In the genomic region with DNA sequence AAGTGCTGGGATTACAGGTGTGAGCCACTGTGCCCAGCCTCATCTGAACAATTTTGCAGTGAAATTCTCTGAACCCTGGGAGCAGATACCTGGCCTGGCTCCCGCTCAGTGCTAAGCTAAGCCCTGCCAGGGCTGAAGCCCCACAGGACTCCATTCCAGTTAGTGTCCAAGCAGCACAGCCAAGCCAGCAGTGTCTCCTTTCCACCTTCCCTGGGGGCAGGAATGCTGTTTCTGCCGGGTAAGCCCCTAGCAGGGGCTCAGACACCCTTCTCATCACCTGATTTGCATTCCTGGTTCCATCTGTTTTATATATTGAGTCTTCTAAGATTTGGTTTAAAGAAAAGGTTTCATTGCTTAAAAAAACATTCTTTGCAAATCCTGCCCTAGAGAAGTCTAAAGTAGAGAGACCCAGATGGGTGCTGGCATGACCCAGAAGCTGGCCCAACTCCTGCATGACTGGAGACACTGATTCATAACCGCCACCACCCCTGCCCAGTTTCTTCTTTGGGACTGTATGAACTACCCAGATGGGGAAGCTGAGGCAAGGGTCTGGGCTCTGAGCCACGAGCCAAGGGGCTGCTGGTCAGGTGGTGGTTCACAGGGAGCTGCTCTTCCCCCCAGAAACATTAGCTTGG, we compare ENCODE assay signal across 21 cellular contexts. TPM values are rescaled to one million over a fixed set of nuclear protein-coding genes. Genes with fewer than 3 reads are reported as not detected.
DNase-seq lines count a peak whose midpoint lies in the region; ATAC-seq and TF ChIP-seq lines count a peak whose summit lies in the region.
"Had no signal": no experiment of that assay in that cellular context is flagged by ENCODE, and none has a peak within 500 bp of the region (broad histone marks: within the 10 kb centered on the region; RNA-seq: fewer than 3 reads in every experiment).

No MANE protein-coding gene starts in this region.

- intact Hi-C loops in MCF 10A (cut with micrococcal nuclease) (loop anchor here (5.0 kb wide), 2 partner anchors 33 to 37 kb away; partner anchors contain the start of gene FAM180A), mammary epithelial cell (cut with micrococcal nuclease) (no loop called here)
- intact Hi-C loops in activated T-helper 1 cell treated with anti-CD3 and anti-CD28 coated beads, Interleukin-12 subunit alpha, Interleukin-12 subunit beta, Interleukin-2, Interleukin-4 antibody, amounts not matched to agents 30 ng/mL and 10 ng/mL and 1 ng/mL, durations not matched to agents 14 hours and 24 hours and 36 hours (cut with micrococcal nuclease) = no loop called here

- H3K27me3 ChIP-seq in mammary epithelial cell (ENCODE audit: insufficient read depth, low read length) (no peaks in the 10 kb centered on the region), mesenchymal stem cell (ENCODE audit: control insufficient read depth in 1 of 2, insufficient read depth in 1 of 2, low read length in 2 of 2) (peaks cover 0 to 29% of the 10 kb centered on the region in 2 experiments)
- H3K27me3 ChIP-seq: thyroid gland had no signal

- H3K9ac ChIP-seq in mammary epithelial cell (ENCODE audit: insufficient read depth, low read length) = no peak overlapping the region
- no peak overlapping the region for H3K9ac ChIP-seq in mesenchymal stem cell (ENCODE audit: low read length)

- no peaks in the 10 kb centered on the region for H3K4me1 Mint-ChIP-seq in MCF 10A (ENCODE audit: insufficient read depth, unreplicated experiment)
- no peaks in the 10 kb centered on the region for H3K4me1 Mint-ChIP-seq in activated T-helper 1 cell treated with anti-CD3 and anti-CD28 coated beads, Interleukin-12 subunit alpha, Interleukin-12 subunit beta, Interleukin-2, Interleukin-4 antibody, amounts not matched to agents 30 ng/mL and 10 ng/mL and 1 ng/mL, durations not matched to agents 14 hours and 24 hours and 36 hours (ENCODE audit: low read depth)

- H2AFZ ChIP-seq in mammary epithelial cell (ENCODE audit: low read depth, low read length) (no peak overlapping the region), mesenchymal stem cell (ENCODE audit: low read depth, low read length) (no peak overlapping the region)

- dilution Hi-C loops in mammary epithelial cell (cut with HindIII; ENCODE audit: low sequenced_read_pairs) = no loop called here

- TF ChIP-seq CTCF in MCF 10A (IDR thresholded peaks at IDR 0.05; ENCODE audit: unreplicated experiment) (no peak), mammary epithelial cell (conservative IDR thresholded peaks at IDR 0.05 in 1 of 2, IDR thresholded peaks at IDR 0.05 in 1 of 2; ENCODE audit: extremely low read depth in 1 of 2, insufficient read depth in 1 of 2, low read depth in 1 of 2, low read length in 2 of 2) (no peak), astrocyte of the cerebellum (IDR thresholded peaks at IDR 0.05; ENCODE audit: low read depth, low read length, missing control alignments) (no peak)

- peaks cover 10% of the 10 kb centered on the region for H3K4me1 ChIP-seq in mammary epithelial cell (ENCODE audit: insufficient read depth, low read length)
- H3K4me1 ChIP-seq in mesenchymal stem cell (ENCODE audit: control insufficient read depth, insufficient read depth, low read depth, low read length) = peaks cover 15% of the 10 kb centered on the region

- no peak overlapping the region for H4K8ac ChIP-seq in mesenchymal stem cell (ENCODE audit: low read length)

- TF ChIP-seq POLR2A in erythroblast (IDR thresholded peaks at IDR 0.05; ENCODE audit: low read length) = no peak
- no peak for TF ChIP-seq POLR2A in GM18505 (IDR thresholded peaks at IDR 0.05; ENCODE audit: borderline replicate concordance, extremely low read depth, insufficient read depth, insufficient read length)

- in situ Hi-C loops in mammary epithelial cell (cut with MboI; ENCODE audit: low sequenced_read_pairs in 2 of 2) (no loop called here), astrocyte of the cerebellum (cut with HindIII; ENCODE audit: low sequenced_read_pairs) (no loop called here)

- H3K4me3 Mint-ChIP-seq in MCF 10A (ENCODE audit: unreplicated experiment) = no peak overlapping the region
- no peak overlapping the region for H3K4me3 Mint-ChIP-seq in activated T-helper 1 cell treated with anti-CD3 and anti-CD28 coated beads, Interleukin-12 subunit alpha, Interleukin-12 subunit beta, Interleukin-2, Interleukin-4 antibody, amounts not matched to agents 30 ng/mL and 10 ng/mL and 1 ng/mL, durations not matched to agents 14 hours and 24 hours and 36 hours

- no peak overlapping the region for H2BK12ac ChIP-seq in mesenchymal stem cell (ENCODE audit: low read length in 2 of 2)

- H3K27ac ChIP-seq in mammary epithelial cell (ENCODE audit: insufficient read depth, low read depth, low read length) (no peak overlapping the region), mesenchymal stem cell (ENCODE audit: low read length, poor library complexity, severe bottlenecking) (no peak overlapping the region)
- H3K27ac ChIP-seq: 22Rv1, C4-2B, left ventricle myocardium inferior, thyroid gland had no signal

- peak overlapping the region in 1 of 2 experiments; percentile 13 for H3K18ac ChIP-seq in mesenchymal stem cell (ENCODE audit: low read depth in 1 of 2, low read length in 2 of 2)

- 50% methylated on average over 4 of the region's 4 CpGs for WGBS in mammary epithelial cell (ENCODE audit: low coverage, missing lambda C conversion rate)
- WGBS in mesenchymal stem cell = 87% methylated on average over 3 of the region's 4 CpGs

- H3K27me3 Mint-ChIP-seq in MCF 10A (ENCODE audit: insufficient read depth, unreplicated experiment) = no peaks in the 10 kb centered on the region
- H3K27me3 Mint-ChIP-seq in activated T-helper 1 cell treated with anti-CD3 and anti-CD28 coated beads, Interleukin-12 subunit alpha, Interleukin-12 subunit beta, Interleukin-2, Interleukin-4 antibody, amounts not matched to agents 30 ng/mL and 10 ng/mL and 1 ng/mL, durations not matched to agents 14 hours and 24 hours and 36 hours (ENCODE audit: insufficient read depth) = peaks cover 6% of the 10 kb centered on the region

- H3K9me3 ChIP-seq in mammary epithelial cell (replicated peaks; ENCODE audit: insufficient read depth, low read length) = no peaks in the 10 kb centered on the region
- no peaks in the 10 kb centered on the region for H3K9me3 ChIP-seq in mesenchymal stem cell (ENCODE audit: control insufficient read depth, low read length)
- H3K9me3 ChIP-seq: left ventricle myocardium inferior, thyroid gland had no signal

- H3K9me3 Mint-ChIP-seq in MCF 10A (ENCODE audit: unreplicated experiment) = no peaks in the 10 kb centered on the region
- no peaks in the 10 kb centered on the region for H3K9me3 Mint-ChIP-seq in activated T-helper 1 cell treated with anti-CD3 and anti-CD28 coated beads, Interleukin-12 subunit alpha, Interleukin-12 subunit beta, Interleukin-2, Interleukin-4 antibody, amounts not matched to agents 30 ng/mL and 10 ng/mL and 1 ng/mL, durations not matched to agents 14 hours and 24 hours and 36 hours

- H3K36me3 Mint-ChIP-seq in MCF 10A (ENCODE audit: insufficient read depth, unreplicated experiment) = no peaks in the 10 kb centered on the region
- no peaks in the 10 kb centered on the region for H3K36me3 Mint-ChIP-seq in activated T-helper 1 cell treated with anti-CD3 and anti-CD28 coated beads, Interleukin-12 subunit alpha, Interleukin-12 subunit beta, Interleukin-2, Interleukin-4 antibody, amounts not matched to agents 30 ng/mL and 10 ng/mL and 1 ng/mL, durations not matched to agents 14 hours and 24 hours and 36 hours (ENCODE audit: low read depth)

- no peaks in the 10 kb centered on the region for H3K36me3 ChIP-seq in mammary epithelial cell (ENCODE audit: insufficient read depth, low read length)
- H3K36me3 ChIP-seq in mesenchymal stem cell (ENCODE audit: control insufficient read depth in 1 of 2, insufficient read depth in 2 of 2, low read depth in 1 of 2, low read length in 2 of 2) = peaks cover 0 to 44% of the 10 kb centered on the region in 2 experiments
- H3K36me3 ChIP-seq: left ventricle myocardium inferior, thyroid gland had no signal

- POLR2A ChIA-PET in MCF 10A (lab: Yijun Ruan, JAX) = interaction anchor here (0.6 to 2.1 kb wide), 4 partner anchors 9 to 51 kb away, joined by 3 to 13 read pairs (median 4); partner anchors contain the start of genes SLC13A4 and STMP1

- CTCF ChIA-PET in MCF 10A (lab: Yijun Ruan, JAX) = interaction anchor here (0.6 to 3.7 kb wide), 7 partner anchors 12 to 94 kb away, joined by 3 to 18 read pairs (median 3); no protein-coding TSS in a partner anchor
- CTCF ChIA-PET in mammary epithelial cell (lab: Charles Lee; ENCODE audit: low non-redundant PET) = no interaction called here

- no peaks in the 10 kb centered on the region for H3K79me1 ChIP-seq in mesenchymal stem cell (replicated peaks; ENCODE audit: low read length, poor library complexity, severe bottlenecking)

- H4K20me1 ChIP-seq in mammary epithelial cell (ENCODE audit: insufficient read depth, low read length) = no peaks in the 10 kb centered on the region

- H3K27ac Mint-ChIP-seq in MCF 10A (ENCODE audit: low read depth, unreplicated experiment) = no peak overlapping the region
- H3K27ac Mint-ChIP-seq in activated T-helper 1 cell treated with anti-CD3 and anti-CD28 coated beads, Interleukin-12 subunit alpha, Interleukin-12 subunit beta, Interleukin-2, Interleukin-4 antibody, amounts not matched to agents 30 ng/mL and 10 ng/mL and 1 ng/mL, durations not matched to agents 14 hours and 24 hours and 36 hours = no peak overlapping the region

- H3K79me2 ChIP-seq in mammary epithelial cell (ENCODE audit: insufficient read depth, low read length) = no peaks in the 10 kb centered on the region

- no peak overlapping the region for H2BK5ac ChIP-seq in mesenchymal stem cell (ENCODE audit: low read depth, low read length, poor library complexity, severe bottlenecking)

- H3K4me3 ChIP-seq in mammary epithelial cell (replicated peaks in 1 of 3; ENCODE audit: insufficient read depth in 1 of 3, low read depth in 2 of 3, low read length in 3 of 3) = no peak overlapping the region
- peak overlapping the region; percentile 11 for H3K4me3 ChIP-seq in astrocyte of the cerebellum (ENCODE audit: low read depth, low read length)
- H3K4me3 ChIP-seq in mesenchymal stem cell (ENCODE audit: insufficient read depth in 1 of 2, low read depth in 1 of 2, low read length in 2 of 2) = no peak overlapping the region
- H3K4me3 ChIP-seq: left ventricle myocardium inferior, thyroid gland had no signal

- no peak for ATAC-seq in GM18505 (IDR thresholded peaks at IDR 0.05; ENCODE audit: unreplicated experiment)
- ATAC-seq: Right ventricle myocardium inferior had no signal

- no peak overlapping the region for H3K23ac ChIP-seq in mesenchymal stem cell (ENCODE audit: low read length in 2 of 2)

- H3K14ac ChIP-seq in mesenchymal stem cell (ENCODE audit: low read length in 2 of 2) = no peak overlapping the region

- no peak overlapping the region for H2BK15ac ChIP-seq in mesenchymal stem cell (ENCODE audit: low read depth, poor library complexity, severe bottlenecking)

- no peak overlapping the region for H2AK5ac ChIP-seq in mesenchymal stem cell (ENCODE audit: low read length, severe bottlenecking)

- DNase-seq in MCF 10A (ENCODE audit: unreplicated experiment) (peak; percentile 47), mammary epithelial cell (no peak), astrocyte of the cerebellum (ENCODE audit: low read depth) (no peak), mesenchymal stem cell (no peak), erythroblast (lab: John Stamatoyannopoulos, UW) (no peak), NCI-H82 (lab: John Stamatoyannopoulos, UW) (no peak)
- DNase-seq in activated T-helper 1 cell treated with anti-CD3 and anti-CD28 coated beads, Interleukin-12 subunit alpha, Interleukin-12 subunit beta, Interleukin-2, Interleukin-4 antibody, amounts not matched to agents 30 ng/mL and 10 ng/mL and 1 ng/mL, durations not matched to agents 14 hours and 24 hours and 36 hours (ENCODE audit: low spot score) = no peak
- DNase-seq: activated CD4-positive, CD25-positive, alpha-beta regulatory T cell; Kasumi-1; left ventricle myocardium inferior; NCI-H1436 treated with DMSO at 0.1 percent for 48 hours; NK-92 treated with Interleukin-12 subunit alpha and Interleukin-12 subunit beta, amount 100 ng/mL, for 24 hours; posterior cingulate gyrus; small intestine; thyroid gland had no signal

- H3K4ac ChIP-seq in mesenchymal stem cell (ENCODE audit: low read depth in 1 of 2, low read length in 2 of 2) = no peak overlapping the region

- H3K4me2 ChIP-seq in mammary epithelial cell (ENCODE audit: insufficient read depth, low read depth, low read length) (no peak overlapping the region), mesenchymal stem cell (ENCODE audit: low read length, poor library complexity, severe bottlenecking) (peak overlapping the region; percentile 3)

- BruUV-seq in MCF 10A (replicated peaks; lab: Mats Ljungman, UMichigan) = no TSS peak
- BruUV-seq in mammary epithelial cell (replicated peaks; lab: Mats Ljungman, UMichigan) = no TSS peak

- H4K91ac ChIP-seq in mesenchymal stem cell (ENCODE audit: low read length) = no peak overlapping the region

- no peak overlapping the region for H2BK120ac ChIP-seq in mesenchymal stem cell (ENCODE audit: low read depth, low read length)

RNA-seq across cellular contexts. Expression of gene SLC13A4, which starts 14.0 kb away (rescaled TPM):
- total RNA-seq in MCF 10A (2022) = not detected in 2 replicates
- total RNA-seq in mammary epithelial cell = not detected
- polyA plus RNA-seq in mammary epithelial cell = 0.06 TPM
- not detected for polyA minus RNA-seq in mammary epithelial cell
- polyA plus RNA-seq in mesenchymal stem cell (2013, experiment 1 of 2) = not detected
- polyA plus RNA-seq in mesenchymal stem cell (2013, experiment 2 of 2) = 0.05 TPM
- total RNA-seq in activated T-helper 1 cell treated with anti-CD3 and anti-CD28 coated beads, Interleukin-12 subunit alpha, Interleukin-12 subunit beta, Interleukin-2, Interleukin-4 antibody, amounts not matched to agents 30 ng/mL and 10 ng/mL and 1 ng/mL, durations not matched to agents 14 hours and 24 hours and 36 hours = not detected in 2 replicates
- total RNA-seq: glomerular endothelial cell; Right ventricle myocardium inferior; T-helper 2 cell treated with Interferon-gamma antibody and Interleukin-4, amounts not matched to agents 100 ng/mL and 5 ng/mL, for 36 hours had no signal

RNA-seq across cellular contexts. Expression of gene FAM180A, which starts 34.7 kb away (rescaled TPM):
- total RNA-seq in MCF 10A (2022) = 0.17 TPM in 1 of 2 replicates, not detected in the other
- total RNA-seq in mammary epithelial cell = not detected
- not detected for polyA plus RNA-seq in mammary epithelial cell
- not detected for polyA minus RNA-seq in mammary epithelial cell
- polyA plus RNA-seq in mesenchymal stem cell (2013, experiment 1 of 2) = not detected
- not detected for polyA plus RNA-seq in mesenchymal stem cell (2013, experiment 2 of 2)
- total RNA-seq in activated T-helper 1 cell treated with anti-CD3 and anti-CD28 coated beads, Interleukin-12 subunit alpha, Interleukin-12 subunit beta, Interleukin-2, Interleukin-4 antibody, amounts not matched to agents 30 ng/mL and 10 ng/mL and 1 ng/mL, durations not matched to agents 14 hours and 24 hours and 36 hours = not detected in 2 replicates
- total RNA-seq: glomerular endothelial cell; T-helper 2 cell treated with Interferon-gamma antibody and Interleukin-4, amounts not matched to agents 100 ng/mL and 5 ng/mL, for 36 hours had no signal

RNA-seq across cellular contexts. Expression of gene STMP1, which starts 51.6 kb away (rescaled TPM):
- total RNA-seq in MCF 10A (2022) (33.6 and 37.0 TPM in 2 replicates), mammary epithelial cell (10 to 100 TPM; 19.5 to 39.3 TPM)
- polyA plus RNA-seq in mammary epithelial cell = 16.7 TPM
- polyA minus RNA-seq in mammary epithelial cell = 33.8 TPM
- polyA plus RNA-seq in mesenchymal stem cell (2013, experiment 1 of 2) = 36.7 TPM
- 39.1 TPM for polyA plus RNA-seq in mesenchymal stem cell (2013, experiment 2 of 2)
- 22.7 and 24.7 TPM in 2 replicates for total RNA-seq in activated T-helper 1 cell treated with anti-CD3 and anti-CD28 coated beads, Interleukin-12 subunit alpha, Interleukin-12 subunit beta, Interleukin-2, Interleukin-4 antibody, amounts not matched to agents 30 ng/mL and 10 ng/mL and 1 ng/mL, durations not matched to agents 14 hours and 24 hours and 36 hours
